In the genomic region with DNA sequence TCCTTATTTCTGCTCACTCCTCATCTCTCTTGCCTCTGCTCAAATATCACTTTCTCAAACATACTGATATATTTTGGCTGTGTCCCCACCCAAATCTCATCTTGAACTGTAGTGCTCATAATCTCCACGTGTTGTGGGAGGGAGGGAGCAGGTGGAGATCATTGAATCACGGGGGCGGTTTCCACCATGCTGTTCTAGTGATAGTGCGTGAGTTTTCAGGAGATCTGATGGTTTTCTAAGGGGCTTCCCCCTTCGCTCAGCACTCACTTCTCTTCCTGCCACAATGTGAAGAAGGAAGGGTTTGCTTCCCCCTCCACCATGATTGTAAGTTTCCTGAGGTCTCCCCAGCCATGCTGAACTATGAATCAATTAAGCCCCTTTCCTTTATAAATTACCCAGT, we compare ENCODE assay signal across 15 cellular contexts. TPM values are rescaled to one million over a fixed set of nuclear protein-coding genes. Genes with fewer than 3 reads are reported as not detected.
DNase-seq lines count a peak whose midpoint lies in the region; ATAC-seq and TF ChIP-seq lines count a peak whose summit lies in the region.
"Had no signal": no experiment of that assay in that cellular context is flagged by ENCODE, and none has a peak within 500 bp of the region (broad histone marks: within the 10 kb centered on the region; RNA-seq: fewer than 3 reads in every experiment).

No MANE protein-coding gene starts in this region.

- H3K4me1 ChIP-seq in BLaER1 (peaks cover 27% of the 10 kb centered on the region), KMS-11 (ENCODE audit: low read depth, poor library complexity, severe bottlenecking) (peaks cover 95% of the 10 kb centered on the region)
- H3K4me1 ChIP-seq: esophagus squamous epithelium had no signal

- H3K27ac ChIP-seq in BLaER1 (no peak overlapping the region), KMS-11 (peak overlapping the region; percentile 98)
- H3K27ac ChIP-seq: esophagus squamous epithelium had no signal

- H3K9me3 ChIP-seq in BLaER1: peaks cover 11% of the 10 kb centered on the region
- H3K9me3 ChIP-seq: esophagus squamous epithelium had no signal

- H3K27me3 Mint-ChIP-seq in activated T-cell treated with anti-CD3 and anti-CD28 coated beads, Interleukin-2, amount 50 U/mL, for 72 hours (ENCODE audit: low read depth): no peaks in the 10 kb centered on the region
- H3K27me3 Mint-ChIP-seq in nephron progenitor cell (ENCODE audit: low read depth, poor library complexity): no peaks in the 10 kb centered on the region

- ATAC-seq in activated T-cell treated with anti-CD3 and anti-CD28 coated beads, Interleukin-2, amount 50 U/mL, for 72 hours (replicated peaks in 1 of 2): peak; percentile 27 to 51

- no peak overlapping the region for H2AFZ ChIP-seq in KMS-11 (ENCODE audit: low read depth)

- H3K9ac ChIP-seq in BLaER1: no peak overlapping the region
- peak overlapping the region; percentile 16; the same call in 1 of the 2 replicates for H3K9ac ChIP-seq in KMS-11

- H3K27ac Mint-ChIP-seq in activated T-cell treated with anti-CD3 and anti-CD28 coated beads, Interleukin-2, amount 50 U/mL, for 72 hours: peak overlapping the region; percentile 32
- peak overlapping the region; percentile 30 for H3K27ac Mint-ChIP-seq in nephron progenitor cell

- DNase-seq in activated T-cell treated with anti-CD3 and anti-CD28 coated beads, Interleukin-2, amount 50 U/mL, for 72 hours: peak; percentile 15 to 30
- DNase-seq in nephron progenitor cell (no peak), NCI-H82 treated with DMSO at 0.1 percent for 48 hours (lab: John Stamatoyannopoulos, UW; ENCODE audit: unreplicated experiment) (no peak), NCI-H2029 (lab: John Stamatoyannopoulos, UW) (no peak), GM19238 (ENCODE audit: insufficient read length, low spot score) (no peak), hypothalamus (lab: John Stamatoyannopoulos, UW) (no peak)
- DNase-seq: activated gamma-delta T cell treated with Interleukin-2 at 50 U/mL for 16 hours, DMS79 treated with DMSO at 0.1 percent for 48 hours, esophagus squamous epithelium, NCI-H1048, NCI-H510A, RPMI8226 had no signal

- peaks cover 4 to 25% of the 10 kb centered on the region in 2 donors for H3K36me3 Mint-ChIP-seq in activated T-cell treated with anti-CD3 and anti-CD28 coated beads, Interleukin-2, amount 50 U/mL, for 72 hours (ENCODE audit: insufficient read depth in 2 of 2)
- peaks cover 50% of the 10 kb centered on the region for H3K36me3 Mint-ChIP-seq in nephron progenitor cell (ENCODE audit: low read depth)

- H3K4me3 Mint-ChIP-seq in activated T-cell treated with anti-CD3 and anti-CD28 coated beads, Interleukin-2, amount 50 U/mL, for 72 hours: peak overlapping the region; percentile 5 to 16
- H3K4me3 Mint-ChIP-seq in nephron progenitor cell: no peak overlapping the region

- TF ChIP-seq CTCF in KMS-11 (conservative IDR thresholded peaks at IDR 0.05; ENCODE audit: low read depth, low read length) (no peak), nephron progenitor cell (IDR thresholded peaks at IDR 0.05) (no peak)

- H3K27me3 ChIP-seq in BLaER1 (no peaks in the 10 kb centered on the region), KMS-11 (ENCODE audit: insufficient read depth, low read depth) (no peaks in the 10 kb centered on the region)
- H3K27me3 ChIP-seq: esophagus squamous epithelium had no signal

- H3K36me3 ChIP-seq in BLaER1: peaks cover 70% of the 10 kb centered on the region
- no peaks in the 10 kb centered on the region for H3K36me3 ChIP-seq in KMS-11 (ENCODE audit: insufficient read depth)

- peaks cover 66% of the 10 kb centered on the region for H3K4me1 Mint-ChIP-seq in activated T-cell treated with anti-CD3 and anti-CD28 coated beads, Interleukin-2, amount 50 U/mL, for 72 hours (ENCODE audit: low read depth)
- H3K4me1 Mint-ChIP-seq in nephron progenitor cell: no peaks in the 10 kb centered on the region

- H3K4me3 ChIP-seq in BLaER1: no peak overlapping the region
- H3K4me3 ChIP-seq in KMS-11 (IDR thresholded peaks at IDR 0.05; ENCODE audit: insufficient read depth, low read depth, low read length): no peak overlapping the region
- H3K4me3 ChIP-seq: esophagus squamous epithelium, smooth muscle cell had no signal

- peaks cover 0 to 2% of the 10 kb centered on the region in 2 donors for H3K9me3 Mint-ChIP-seq in activated T-cell treated with anti-CD3 and anti-CD28 coated beads, Interleukin-2, amount 50 U/mL, for 72 hours
- H3K9me3 Mint-ChIP-seq in nephron progenitor cell: peaks cover 7% of the 10 kb centered on the region

- H4K20me1 ChIP-seq in BLaER1 (no peaks in the 10 kb centered on the region), KMS-11 (ENCODE audit: insufficient read depth) (no peaks in the 10 kb centered on the region)

- H3K4me2 ChIP-seq in BLaER1: peak overlapping the region; percentile 50; the same call in 1 of the 2 replicates
- peak overlapping the region; percentile 76 for H3K4me2 ChIP-seq in KMS-11
- H3K4me2 ChIP-seq: smooth muscle cell had no signal

- H3K79me2 ChIP-seq in KMS-11 (ENCODE audit: insufficient read depth, low read depth): peaks cover 29% of the 10 kb centered on the region; the same call in 1 of the 2 replicates

RNA-seq across cellular contexts. Expression of a gene that starts 26.6 kb away (rescaled TPM):
- 10 to 100 TPM; 61.2 to 77.4 TPM for total RNA-seq in activated T-cell treated with anti-CD3 and anti-CD28 coated beads, Interleukin-2, amount 50 U/mL, for 72 hours

RNA-seq across cellular contexts. Expression of a gene that starts 27.2 kb away (rescaled TPM):
- total RNA-seq in activated T-cell treated with anti-CD3 and anti-CD28 coated beads, Interleukin-2, amount 50 U/mL, for 72 hours: 100 to 1,000 TPM; 252 to 274 TPM

Comparison
In these comparisons a context has a peak if more than half of its experiments do, and no peak if none do; other contexts are left out.
1. DNase-seq: peak in activated T-cell treated with anti-CD3 and anti-CD28 coated beads, Interleukin-2, amount 50 U/mL, for 72 hours (2 of 2); none in nephron progenitor cell (single experiment), NCI-H82 treated with DMSO at 0.1 percent for 48 hours (single experiment), NCI-H2029 (single experiment), GM19238 (single experiment) and hypothalamus (0 of 51).